ENCODE assay signal across 19 cellular contexts in the genomic region with DNA sequence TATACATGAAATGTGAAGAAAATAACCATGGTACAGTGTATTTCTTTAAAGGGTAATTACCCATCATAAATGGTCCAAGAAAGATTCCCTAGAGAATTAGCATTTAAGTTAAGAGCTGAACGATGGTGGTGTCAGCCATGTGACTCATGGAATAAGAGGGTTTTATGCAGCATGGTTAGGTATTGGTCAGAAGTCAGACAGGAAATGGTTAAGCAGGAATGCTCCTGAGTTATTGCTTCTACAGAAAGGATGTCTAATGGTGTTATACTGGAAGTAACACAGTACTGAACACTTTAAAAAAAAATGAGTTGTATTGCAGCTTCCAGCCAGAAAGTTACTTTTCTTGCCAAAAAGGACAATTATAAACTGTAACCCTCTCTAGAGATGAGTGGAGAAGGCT.
A peak's percentile ranks its signal among the peaks of the same experiment; 100 is the strongest.
DNase-seq lines count a peak whose midpoint lies in the region; ATAC-seq, FAIRE-seq and TF ChIP-seq lines count a peak whose summit lies in the region.
"Had no signal": no experiment of that assay in that cellular context is flagged by ENCODE, and none has a peak within 500 bp of the region (broad histone marks: within the 10 kb centered on the region; RNA-seq: fewer than 3 reads in every experiment).

No MANE protein-coding gene starts in this region.

- no peak for ATAC-seq in GM21717 (IDR thresholded peaks at IDR 0.05; ENCODE audit: unreplicated experiment)
- ATAC-seq: left lobe of liver, psoas muscle had no signal

- TF ChIP-seq POLR2A in GM12891 (IDR thresholded peaks at IDR 0.05; ENCODE audit: low read depth, low read length), result no peak

- H3K4me3 ChIP-seq in astrocyte of the spinal cord (ENCODE audit: low read depth, low read length) (no peak overlapping the region), kidney epithelial cell (ENCODE audit: low read depth, low read length) (no peak overlapping the region), BE2C (ENCODE audit: low read depth, low read length) (no peak overlapping the region)
- H3K4me3 ChIP-seq: psoas muscle, transverse colon had no signal

- no peaks in the 10 kb centered on the region for H3K9me3 ChIP-seq in BE2C
- H3K9me3 ChIP-seq: psoas muscle, transverse colon had no signal

- no peak for FAIRE-seq in GM12891 (lab: Jason Lieb, UNC)

- H3K4me1 ChIP-seq in BE2C, result no peaks in the 10 kb centered on the region
- H3K4me1 ChIP-seq: psoas muscle, transverse colon had no signal

- H3K36me3 ChIP-seq in kidney epithelial cell (ENCODE audit: control insufficient read depth, insufficient read depth, low read length) (no peaks in the 10 kb centered on the region), BE2C (no peaks in the 10 kb centered on the region)
- H3K36me3 ChIP-seq: transverse colon had no signal

- H3K27me3 ChIP-seq in kidney epithelial cell (ENCODE audit: control insufficient read depth, insufficient read depth, low read length) (no peaks in the 10 kb centered on the region), BE2C (no peaks in the 10 kb centered on the region)
- H3K27me3 ChIP-seq: transverse colon had no signal

- no peak for TF ChIP-seq CTCF in astrocyte of the spinal cord (IDR thresholded peaks at IDR 0.05; ENCODE audit: low read depth, low read length)
- TF ChIP-seq CTCF in kidney epithelial cell (IDR thresholded peaks at IDR 0.05; ENCODE audit: insufficient read depth, low read length, poor library complexity, severe bottlenecking), result no peak
- no peak for TF ChIP-seq CTCF in BE2C (IDR thresholded peaks at IDR 0.05; ENCODE audit: low read depth, low read length)

- in situ Hi-C loops in astrocyte of the spinal cord (cut with HindIII; ENCODE audit: low sequenced_read_pairs), result no loop called here

- DNase-seq in AG08395 (ENCODE audit: low spot score), result peak; percentile 37
- peak; percentile 87 for DNase-seq in HT1080 (ENCODE audit: low read depth)
- DNase-seq in astrocyte of the spinal cord (ENCODE audit: low read depth, low spot score), result peak; percentile 84
- DNase-seq in kidney epithelial cell (ENCODE audit: low read depth), result peak; percentile 56
- DNase-seq in NCI-H748 treated with DMSO at 0.1 percent for 48 hours (lab: John Stamatoyannopoulos, UW), result no peak
- no peak for DNase-seq in GM12891 (ENCODE audit: insufficient read length, low spot score)
- no peak for DNase-seq in BE2C
- DNase-seq: activated CD4-positive, alpha-beta T cell treated with anti-CD3 and anti-CD28 coated beads, Interleukin-2, amount 50 U/mL, for 48 hours; CD4-positive, CD25-positive, alpha-beta regulatory T cell; GOT3; Karpas-422; NCI-H82; psoas muscle; SHP77 treated with DMSO at 0.1 percent for 48 hours; stimulated activated CD4-positive, alpha-beta T cell treated with anti-CD3 and anti-CD28 coated beads, Interleukin-2, amount 100 ng/mL, for 24 hours; stimulated activated CD8-positive, alpha-beta memory T cell treated with anti-CD3 and anti-CD28 coated beads, Interleukin-4, amount 100 ng/mL, for 48 hours; transverse colon had no signal

TF ChIP-seq in GM12891, 5 proteins besides CTCF, POLR2A, EP300 and RAD21:
- TF ChIP-seq TAF1 (IDR thresholded peaks at IDR 0.05; ENCODE audit: low read depth, low read length) (no peak), POLR2AphosphoS5 (IDR thresholded peaks at IDR 0.05; ENCODE audit: low read depth, low read length) (no peak), PAX5 (IDR thresholded peaks at IDR 0.05; ENCODE audit: insufficient read depth, low read length, severe bottlenecking) (no peak), SPI1 (IDR thresholded peaks at IDR 0.05; ENCODE audit: low read depth, low read length) (no peak), POU2F2 (IDR thresholded peaks at IDR 0.05; ENCODE audit: low read depth, low read length) (no peak)

Comparison
In these comparisons a context has a peak if more than half of its experiments do, and no peak if none do; other contexts are left out.
1. DNase-seq: peak in AG08395 (single experiment), HT1080 (single experiment), astrocyte of the spinal cord (single experiment) and kidney epithelial cell (single experiment); none in NCI-H748 treated with DMSO at 0.1 percent for 48 hours (single experiment), GM12891 (single experiment) and BE2C (single experiment).